In genomic region chr10:100912609-100913469, GRCh38 we compare ENCODE assay signal across 8 cellular contexts. TPM values are rescaled to one million over a fixed set of nuclear protein-coding genes. Genes with fewer than 3 reads are reported as not detected.
A peak's percentile ranks its signal among the peaks of the same experiment; 100 is the strongest.
DNase-seq lines count a peak whose midpoint lies in the region; ATAC-seq lines count a peak whose summit lies in the region.

TSS of gene SLF2 (plus strand) at chr10:100912963. CDS start at chr10:100913111, 148 bp downstream.

- peak within 1 kb of the TSS; percentile 99 for H3K27ac Mint-ChIP-seq in dendritic cell treated with granulocyte-macrophage colony-stimulating factor and Interleukin-4, amounts not matched to agents 40 ng/mL and 50 ng/mL, for 4 days

- no peaks in the 10 kb centered on the region for H3K9me3 Mint-ChIP-seq in dendritic cell treated with granulocyte-macrophage colony-stimulating factor and Interleukin-4, amounts not matched to agents 40 ng/mL and 50 ng/mL, for 4 days

- DNase-seq in C1 segment of cervical spinal cord (lab: John Stamatoyannopoulos, UW) (peak; percentile 78 to 99 (median 96)), NCI-H748 treated with DMSO at 0.1 percent for 48 hours (lab: John Stamatoyannopoulos, UW) (peak; percentile 87), left lobe of liver (ENCODE audit: low spot score) (peak; percentile 99)
- DNase-seq in activated CD4-positive, alpha-beta T cell treated with anti-CD3 and anti-CD28 coated beads, Interleukin-2, amount 50 U/mL, for 24 hours (ENCODE audit: low read depth in 1 of 2, low spot score in 1 of 2): peak; percentile 66 to 93
- peak; percentile 92 for DNase-seq in stimulated activated CD4-positive, alpha-beta T cell treated with anti-CD3 and anti-CD28 coated beads, Interleukin-2, amount 100 ng/mL, for 4 hours (ENCODE audit: low read depth)

- H3K36me3 Mint-ChIP-seq in dendritic cell treated with granulocyte-macrophage colony-stimulating factor and Interleukin-4, amounts not matched to agents 40 ng/mL and 50 ng/mL, for 4 days (ENCODE audit: low read depth): peaks cover 45% of the 10 kb centered on the region

- peak within 1 kb of the TSS; percentile 98 for H3K4me3 Mint-ChIP-seq in dendritic cell treated with granulocyte-macrophage colony-stimulating factor and Interleukin-4, amounts not matched to agents 40 ng/mL and 50 ng/mL, for 4 days

- intact Hi-C loops in dendritic cell treated with granulocyte-macrophage colony-stimulating factor and Interleukin-4, amounts not matched to agents 40 ng/mL and 50 ng/mL, for 4 days (cut with micrococcal nuclease): loop anchor here (10.0 kb wide), 2 partner anchors 378 to 728 kb away; partner anchors contain the start of genes ERLIN1 and HIF1AN

- H3K27me3 Mint-ChIP-seq in dendritic cell treated with granulocyte-macrophage colony-stimulating factor and Interleukin-4, amounts not matched to agents 40 ng/mL and 50 ng/mL, for 4 days: no peaks in the 10 kb centered on the region

- ATAC-seq in GM19372 (IDR thresholded peaks at IDR 0.05; ENCODE audit: low read depth, unreplicated experiment) (peak; percentile 92), HG03558 (IDR thresholded peaks at IDR 0.05; ENCODE audit: extremely low read depth, unreplicated experiment) (peak; percentile 86), left lobe of liver (peak; percentile 92)

- H3K4me1 Mint-ChIP-seq in dendritic cell treated with granulocyte-macrophage colony-stimulating factor and Interleukin-4, amounts not matched to agents 40 ng/mL and 50 ng/mL, for 4 days (ENCODE audit: low read depth): peaks cover 35% of the 10 kb centered on the region

RNA-seq across cellular contexts. Expression of gene SLF2, which starts in this region (rescaled TPM):
- total RNA-seq in left lobe of liver: 7.7 TPM

Comparison
In these comparisons a context has a peak if more than half of its experiments do, and no peak if none do; other contexts are left out.
1. Peak in every context shown above with its lines: DNase-seq and ATAC-seq.